ENCODE assay signal across 9 cellular contexts in genomic region chr2:11692966-11693521, GRCh38. TPM values are rescaled to one million over a fixed set of nuclear protein-coding genes. Genes with fewer than 3 reads are reported as not detected.
A peak's percentile ranks its signal among the peaks of the same experiment; 100 is the strongest.
DNase-seq lines count a peak whose midpoint lies in the region; ATAC-seq, FAIRE-seq and TF ChIP-seq lines count a peak whose summit lies in the region.
"Had no signal": no experiment of that assay in that cellular context is flagged by ENCODE, and none has a peak within 500 bp of the region (broad histone marks: within the 10 kb centered on the region; RNA-seq: fewer than 3 reads in every experiment).

No MANE protein-coding gene starts in this region.

- FAIRE-seq in G401.6 (lab: Jason Lieb, UNC): peak; percentile 40

- no peaks in the 10 kb centered on the region for H3K9me2 ChIP-seq in GM23248 (ENCODE audit: insufficient read depth)

- H3F3A ChIP-seq in GM23248 (ENCODE audit: insufficient read depth): peaks cover 7% of the 10 kb centered on the region

- TF ChIP-seq POLR2A in gastroesophageal sphincter (IDR thresholded peaks at IDR 0.05): no peak

- H3K36me3 Mint-ChIP-seq in activated T-helper 1 cell treated with anti-CD3 and anti-CD28 coated beads, Interleukin-12 subunit alpha, Interleukin-12 subunit beta, Interleukin-2, Interleukin-4 antibody, amounts not matched to agents 30 ng/mL and 10 ng/mL and 1 ng/mL, durations not matched to agents 14 hours and 24 hours and 36 hours (ENCODE audit: low read depth): no peaks in the 10 kb centered on the region
- H3K36me3 Mint-ChIP-seq in progenitor cell of endocrine pancreas (ENCODE audit: insufficient read depth): no peaks in the 10 kb centered on the region

- no peak overlapping the region for H2AFZ ChIP-seq in GM23248

- no peak overlapping the region for H3K27ac ChIP-seq in GM23248
- H3K27ac ChIP-seq in gastroesophageal sphincter: no peak overlapping the region

- H3K4me3 ChIP-seq in GM23248 (no peak overlapping the region), gastroesophageal sphincter (no peak overlapping the region)

- H3K4me2 ChIP-seq in GM23248 (ENCODE audit: unreplicated experiment): no peak overlapping the region

- 12 to 13% methylated on average over 9 of the region's 9 CpGs for WGBS in GM23248 (ENCODE audit: low coverage in 1 of 2, low lambda C conversion rate in 2 of 2, missing lambda C conversion rate in 2 of 2), 2 experiments
- WGBS in gastroesophageal sphincter (ENCODE audit: low coverage in 1 of 2), 2 donors: 15 to 28% methylated on average over 7 to 9 of the region's 9 CpGs

- H3K9ac ChIP-seq in GM23248: no peak overlapping the region

- no peaks in the 10 kb centered on the region for H3K79me2 ChIP-seq in GM23248 (ENCODE audit: insufficient read depth)

- H3K36me3 ChIP-seq in GM23248 (ENCODE audit: low read depth): no peaks in the 10 kb centered on the region
- H3K36me3 ChIP-seq in gastroesophageal sphincter: no peaks in the 10 kb centered on the region

- ATAC-seq in gastroesophageal sphincter: peak; percentile 63

- in situ Hi-C loops in GM23248 (cut with MboI): loop anchor here (5.0 kb wide), 1 partner anchor 89 kb away; no protein-coding TSS in a partner anchor

- no peaks in the 10 kb centered on the region for H3K9me3 Mint-ChIP-seq in activated T-helper 1 cell treated with anti-CD3 and anti-CD28 coated beads, Interleukin-12 subunit alpha, Interleukin-12 subunit beta, Interleukin-2, Interleukin-4 antibody, amounts not matched to agents 30 ng/mL and 10 ng/mL and 1 ng/mL, durations not matched to agents 14 hours and 24 hours and 36 hours
- H3K9me3 Mint-ChIP-seq in progenitor cell of endocrine pancreas (ENCODE audit: low read depth): no peaks in the 10 kb centered on the region

- H3K4me1 Mint-ChIP-seq in activated T-helper 1 cell treated with anti-CD3 and anti-CD28 coated beads, Interleukin-12 subunit alpha, Interleukin-12 subunit beta, Interleukin-2, Interleukin-4 antibody, amounts not matched to agents 30 ng/mL and 10 ng/mL and 1 ng/mL, durations not matched to agents 14 hours and 24 hours and 36 hours (ENCODE audit: low read depth): peaks cover 7% of the 10 kb centered on the region
- H3K4me1 Mint-ChIP-seq in progenitor cell of endocrine pancreas (ENCODE audit: low read depth): peaks cover 5% of the 10 kb centered on the region

- H3K9me3 ChIP-seq in GM23248 (ENCODE audit: low read depth) (no peaks in the 10 kb centered on the region), gastroesophageal sphincter (no peaks in the 10 kb centered on the region)

- H3K4me1 ChIP-seq in GM23248 (ENCODE audit: insufficient read depth) (peaks cover 21% of the 10 kb centered on the region), gastroesophageal sphincter (peaks cover 4 to 45% (median 15%) of the 10 kb centered on the region in 3 donors)

- H3K27me3 Mint-ChIP-seq in activated T-helper 1 cell treated with anti-CD3 and anti-CD28 coated beads, Interleukin-12 subunit alpha, Interleukin-12 subunit beta, Interleukin-2, Interleukin-4 antibody, amounts not matched to agents 30 ng/mL and 10 ng/mL and 1 ng/mL, durations not matched to agents 14 hours and 24 hours and 36 hours (ENCODE audit: insufficient read depth): no peaks in the 10 kb centered on the region
- H3K27me3 Mint-ChIP-seq in progenitor cell of endocrine pancreas: peaks cover 23% of the 10 kb centered on the region

- DNase-seq in GM23248 (peak; percentile 77), LoVo (ENCODE audit: low spot score) (peak; percentile 79), RPMI8226 (peak; percentile 74), progenitor cell of endocrine pancreas (ENCODE audit: low spot score, unreplicated experiment) (peak; percentile 44), globus pallidus (ENCODE audit: low spot score) (no peak)
- peak; percentile 35 for DNase-seq in activated T-helper 1 cell treated with anti-CD3 and anti-CD28 coated beads, Interleukin-12 subunit alpha, Interleukin-12 subunit beta, Interleukin-2, Interleukin-4 antibody, amounts not matched to agents 30 ng/mL and 10 ng/mL and 1 ng/mL, durations not matched to agents 14 hours and 24 hours and 36 hours (ENCODE audit: low spot score)

- H4K20me1 ChIP-seq in GM23248 (ENCODE audit: insufficient read depth): no peaks in the 10 kb centered on the region

- H3K4me3 Mint-ChIP-seq in activated T-helper 1 cell treated with anti-CD3 and anti-CD28 coated beads, Interleukin-12 subunit alpha, Interleukin-12 subunit beta, Interleukin-2, Interleukin-4 antibody, amounts not matched to agents 30 ng/mL and 10 ng/mL and 1 ng/mL, durations not matched to agents 14 hours and 24 hours and 36 hours: no peak overlapping the region
- no peak overlapping the region for H3K4me3 Mint-ChIP-seq in progenitor cell of endocrine pancreas (ENCODE audit: low read depth)

- H3K27ac Mint-ChIP-seq in activated T-helper 1 cell treated with anti-CD3 and anti-CD28 coated beads, Interleukin-12 subunit alpha, Interleukin-12 subunit beta, Interleukin-2, Interleukin-4 antibody, amounts not matched to agents 30 ng/mL and 10 ng/mL and 1 ng/mL, durations not matched to agents 14 hours and 24 hours and 36 hours: no peak overlapping the region
- H3K27ac Mint-ChIP-seq in progenitor cell of endocrine pancreas: no peak overlapping the region

- H3K27me3 ChIP-seq in GM23248 (replicated peaks; ENCODE audit: insufficient read depth) (no peaks in the 10 kb centered on the region), gastroesophageal sphincter (no peaks in the 10 kb centered on the region)

- TF ChIP-seq CTCF in gastroesophageal sphincter (IDR thresholded peaks at IDR 0.05) (peak; percentile 72 to 81 (median 75)), progenitor cell of endocrine pancreas (IDR thresholded peaks at IDR 0.05; ENCODE audit: unreplicated experiment) (peak; percentile 78)

- intact Hi-C loops in activated T-helper 1 cell treated with anti-CD3 and anti-CD28 coated beads, Interleukin-12 subunit alpha, Interleukin-12 subunit beta, Interleukin-2, Interleukin-4 antibody, amounts not matched to agents 30 ng/mL and 10 ng/mL and 1 ng/mL, durations not matched to agents 14 hours and 24 hours and 36 hours (cut with micrococcal nuclease): loop anchor here (1.0 to 5.0 kb wide), 5 partner anchors 51 to 1024 kb away; partner anchors contain the start of gene TRIB2

- TF ChIP-seq EP300 in gastroesophageal sphincter (IDR thresholded peaks at IDR 0.05): no peak

RNA-seq across cellular contexts. Expression of gene NTSR2, which starts 23.0 kb away (rescaled TPM):
- total RNA-seq in GM23248 (2014; rRNA removed; shearing (Covaris generic)): not detected in 2 replicates
- polyA plus RNA-seq in GM23248 (2016; fragmentation: Nextera tagmentation; extraction: Ambion mirVana): not detected in 2 replicates
- total RNA-seq in activated T-helper 1 cell treated with anti-CD3 and anti-CD28 coated beads, Interleukin-12 subunit alpha, Interleukin-12 subunit beta, Interleukin-2, Interleukin-4 antibody, amounts not matched to agents 30 ng/mL and 10 ng/mL and 1 ng/mL, durations not matched to agents 14 hours and 24 hours and 36 hours: not detected in 2 replicates
- total RNA-seq in gastroesophageal sphincter (not detected), progenitor cell of endocrine pancreas (not detected in 2 replicates)
- total RNA-seq: dermis microvascular lymphatic vessel endothelial cell had no signal

RNA-seq across cellular contexts. Expression of gene LPIN1, which starts 53.4 kb away (rescaled TPM):
- total RNA-seq in GM23248 (2014; rRNA removed; shearing (Covaris generic)): 11.3 and 12.6 TPM in 2 replicates
- polyA plus RNA-seq in GM23248 (2016; fragmentation: Nextera tagmentation; extraction: Ambion mirVana): 9.9 and 11.2 TPM in 2 replicates
- total RNA-seq in activated T-helper 1 cell treated with anti-CD3 and anti-CD28 coated beads, Interleukin-12 subunit alpha, Interleukin-12 subunit beta, Interleukin-2, Interleukin-4 antibody, amounts not matched to agents 30 ng/mL and 10 ng/mL and 1 ng/mL, durations not matched to agents 14 hours and 24 hours and 36 hours: 46.0 and 49.5 TPM in 2 replicates
- total RNA-seq in gastroesophageal sphincter: 10 to 100 TPM; 47.3 to 70.1 (median 50.0) TPM
- total RNA-seq in progenitor cell of endocrine pancreas: 18.3 and 23.5 TPM in 2 replicates
